In genomic region chr17:48992433-48992832, GRCh38 we compare ENCODE assay signal across 19 cellular contexts. TPM values are rescaled to one million over a fixed set of nuclear protein-coding genes. Genes with fewer than 3 reads are reported as not detected.
A peak's percentile ranks its signal among the peaks of the same experiment; 100 is the strongest.
DNase-seq lines count a peak whose midpoint lies in the region; ATAC-seq, FAIRE-seq and TF ChIP-seq lines count a peak whose summit lies in the region.
"Had no signal": no experiment of that assay in that cellular context is flagged by ENCODE, and none has a peak within 500 bp of the region (broad histone marks: within the 10 kb centered on the region; RNA-seq: fewer than 3 reads in every experiment).

No MANE protein-coding gene starts in this region.

- ATAC-seq in naive thymus-derived CD8-positive, alpha-beta T cell = no peak
- ATAC-seq: HepG2 had no signal

- H3K56ac ChIP-seq in H1 (replicated peaks; ENCODE audit: insufficient read length, low read depth, low read length) = no peak overlapping the region

- in situ Hi-C loops in KBM-7 (cut with MboI; ENCODE audit: low pct_unique_long_range_greater_than_20kb, low sequenced_read_pairs) = no loop called here

- H3K27ac ChIP-seq in H1 (ENCODE audit: low read depth, low read length) = no peak overlapping the region
- H3K27ac ChIP-seq: HL-60 had no signal

- no peak overlapping the region for H3K14ac ChIP-seq in H1 (ENCODE audit: insufficient read length)

- H3K4me1 Mint-ChIP-seq in nephron progenitor cell = peaks cover 63% of the 10 kb centered on the region
- H3K4me1 Mint-ChIP-seq in naive thymus-derived CD8-positive, alpha-beta T cell = peaks cover 11 to 19% (median 16%) of the 10 kb centered on the region in 4 donors

- TF ChIP-seq RAD21 in H1 (IDR thresholded peaks at IDR 0.05 in 1 of 2, conservative IDR thresholded peaks at IDR 0.05 in 1 of 2; ENCODE audit: low read depth in 2 of 2, low read length in 2 of 2) = no peak

- H3K9ac ChIP-seq in H1 (replicated peaks in 1 of 4; ENCODE audit: extremely low read depth in 1 of 4, low read depth in 3 of 4, low read length in 3 of 4) = no peak overlapping the region

- no peak overlapping the region for H2BK15ac ChIP-seq in H1 (ENCODE audit: low read length)

- H3K4me1 ChIP-seq in H1 (replicated peaks in 1 of 4; ENCODE audit: control insufficient read depth in 3 of 4, insufficient read depth in 4 of 4, low read length in 3 of 4) = peaks cover 0 to 12% (median 9%) of the 10 kb centered on the region in 4 experiments; a peak in 5 of 7 replicates
- H3K4me1 ChIP-seq: BE2C had no signal

- FAIRE-seq in H54 (lab: Jason Lieb, UNC) = peak; percentile 36
- peak; percentile 13 for FAIRE-seq in H1 (lab: Jason Lieb, UNC)
- FAIRE-seq: D721Med, HepG2 had no signal

- no peak overlapping the region for H2BK5ac ChIP-seq in H1 (ENCODE audit: low read depth, low read length)

- peaks cover 9% of the 10 kb centered on the region for H3K23me2 ChIP-seq in H1 (ENCODE audit: low read depth, low read length)

- H3K4me3 ChIP-seq in H1 (ENCODE audit: extremely low read depth in 1 of 4, insufficient read depth in 2 of 4, low read depth in 3 of 4, low read length in 4 of 4) = peak overlapping the region in 1 of 4 experiments; percentile 5; a peak in 1 of 8 replicates
- H3K4me3 ChIP-seq: HAP-1 had no signal

- H3K9me3 ChIP-seq in H1 (ENCODE audit: insufficient read depth in 2 of 2, low read depth in 1 of 2, low read length in 1 of 2) = no peaks in the 10 kb centered on the region
- H3K9me3 ChIP-seq: HAP-1 had no signal

- no peak overlapping the region for H4K91ac ChIP-seq in H1 (replicated peaks; ENCODE audit: insufficient read length, low read length)

- CTCF ChIA-PET in H1 (lab: Charles Lee; ENCODE audit: partially characterized antibody) = interaction anchor here (1.8 kb wide), 1 partner anchor 44 kb away, joined by 7 read pairs; no protein-coding TSS in a partner anchor

- H3K4me2 ChIP-seq in H1 (ENCODE audit: insufficient read depth in 1 of 2, low read depth in 2 of 2, low read length in 2 of 2) = no peak overlapping the region

- H2BK20ac ChIP-seq in H1 (ENCODE audit: low read length) = no peak overlapping the region

- no peaks in the 10 kb centered on the region for H3K9me3 Mint-ChIP-seq in nephron progenitor cell
- peaks cover 0 to 13% (median 0%) of the 10 kb centered on the region in 9 donors for H3K9me3 Mint-ChIP-seq in naive thymus-derived CD8-positive, alpha-beta T cell

- H2BK12ac ChIP-seq in H1 (ENCODE audit: low read depth, low read length) = no peak overlapping the region

- H3K27me3 ChIP-seq in H1 (replicated peaks in 1 of 4; ENCODE audit: control insufficient read depth in 3 of 4, extremely low read depth in 1 of 4, insufficient read depth in 3 of 4, low read length in 3 of 4) = no peaks in the 10 kb centered on the region; a peak in 1 of 7 replicates

- H4K20me1 ChIP-seq in H1 (replicated peaks in 1 of 2; ENCODE audit: control insufficient read depth in 1 of 2, insufficient read depth in 2 of 2, low read length in 2 of 2) = no peaks in the 10 kb centered on the region

- H4K5ac ChIP-seq in H1 (ENCODE audit: insufficient read length, low read depth, low read length) = peak overlapping the region; percentile 74

- H3K23ac ChIP-seq in H1 (ENCODE audit: insufficient read length) = no peak overlapping the region

- no peak overlapping the region for H2BK120ac ChIP-seq in H1 (replicated peaks; ENCODE audit: low read depth, low read length)

- TF ChIP-seq POLR2A in H54 (IDR thresholded peaks at IDR 0.05; ENCODE audit: low read depth, low read length) = no peak
- TF ChIP-seq POLR2A in H1 (IDR thresholded peaks at IDR 0.05; ENCODE audit: control extremely low read depth in 1 of 2, low read depth in 2 of 2, low read length in 2 of 2) = no peak

- no peaks in the 10 kb centered on the region for H3K36me3 Mint-ChIP-seq in nephron progenitor cell (ENCODE audit: low read depth)
- peaks cover 0 to 11% (median 0%) of the 10 kb centered on the region in 3 donors for H3K36me3 Mint-ChIP-seq in naive thymus-derived CD8-positive, alpha-beta T cell
- H3K36me3 Mint-ChIP-seq: CD4-positive, alpha-beta memory T cell had no signal

- H2AK5ac ChIP-seq in H1 (ENCODE audit: low read depth, low read length) = no peak overlapping the region

- POLR2A ChIA-PET in H1 (lab: Charles Lee; ENCODE audit: partially characterized antibody) = interaction anchor here (0.8 to 1.8 kb wide), 5 partner anchors 20 to 174 kb away, joined by 3 to 9 read pairs (median 3); partner anchors contain the start of genes SNF8 and UBE2Z
- POLR2A ChIA-PET in naive thymus-derived CD8-positive, alpha-beta T cell (lab: Charles Lee) = interaction anchor here (0.6 kb wide), 1 partner anchor 9 kb away, joined by 6 read pairs; no protein-coding TSS in a partner anchor

- H3K36me3 ChIP-seq in H1 (ENCODE audit: control insufficient read depth in 2 of 4, insufficient read depth in 4 of 4, low read length in 3 of 4) = no peaks in the 10 kb centered on the region
- H3K36me3 ChIP-seq: BE2C had no signal

- WGBS in H1 (ENCODE audit: extremely low coverage in 1 of 2, insufficient coverage in 1 of 2, insufficient read length in 1 of 2, insufficient replicate concordance in 2 of 2, low coverage in 1 of 2, low lambda C conversion rate in 2 of 2, missing lambda C conversion rate in 1 of 2), 2 experiments = 57% methylated on average over 2 of the region's 2 CpGs; no CpG with 5 or more reads in 1 of the 2 experiments

- H3K27ac Mint-ChIP-seq in nephron progenitor cell = peak overlapping the region; percentile 97
- no peak overlapping the region for H3K27ac Mint-ChIP-seq in naive thymus-derived CD8-positive, alpha-beta T cell
- H3K27ac Mint-ChIP-seq: CD4-positive, alpha-beta memory T cell had no signal

- H3K27me3 Mint-ChIP-seq in nephron progenitor cell (ENCODE audit: low read depth, poor library complexity) = peaks cover 3% of the 10 kb centered on the region
- H3K27me3 Mint-ChIP-seq in naive thymus-derived CD8-positive, alpha-beta T cell = peaks cover 34 to 86% (median 58%) of the 10 kb centered on the region in 5 donors

- no peak overlapping the region for H3K4ac ChIP-seq in H1 (replicated peaks; ENCODE audit: insufficient read length, low read depth, low read length)

- no peak for TF ChIP-seq EP300 in H1 (IDR thresholded peaks at IDR 0.05; ENCODE audit: borderline replicate concordance in 1 of 2, low read depth in 2 of 2, low read length in 2 of 2)

- H3K79me2 ChIP-seq in H1 (ENCODE audit: control insufficient read depth in 1 of 2, insufficient read depth in 2 of 2, low read length in 2 of 2) = peaks cover 0 to 6% of the 10 kb centered on the region in 2 experiments; a peak in 1 of 4 replicates

- DNase-seq in H54 (ENCODE audit: insufficient read length, low spot score) = no peak
- peak; percentile 36 for DNase-seq in KBM-7
- DNase-seq in H1 (ENCODE audit: low read depth in 1 of 2, low spot score in 2 of 2) = no peak
- no peak for DNase-seq in nephron progenitor cell
- no peak for DNase-seq in naive thymus-derived CD8-positive, alpha-beta T cell
- DNase-seq in GOT3 (lab: John Stamatoyannopoulos, UW) = no peak
- DNase-seq in stimulated activated CD4-positive, alpha-beta T cell treated with anti-CD3 and anti-CD28 coated beads, Interleukin-12 subunit alpha, Interleukin-12 subunit beta, amount 100 ng/mL, for 4 hours = no peak
- DNase-seq: BE2C; CD4-positive, alpha-beta memory T cell; Karpas-422; MM.1S; NCI-H1105; NCI-H187; NCI-H446 treated with DMSO at 0.1 percent for 48 hours; SIG-M5 had no signal

- H4K8ac ChIP-seq in H1 (ENCODE audit: extremely low read depth, insufficient read depth, low read length) = no peak overlapping the region

- H3K18ac ChIP-seq in H1 (ENCODE audit: extremely low read depth, low read length) = no peak overlapping the region

- H3K4me3 Mint-ChIP-seq in nephron progenitor cell = peak overlapping the region; percentile 71
- no peak overlapping the region for H3K4me3 Mint-ChIP-seq in naive thymus-derived CD8-positive, alpha-beta T cell
- H3K4me3 Mint-ChIP-seq: CD4-positive, alpha-beta memory T cell had no signal

- H2AFZ ChIP-seq in H1 (ENCODE audit: low read length) = no peak overlapping the region

- H3K79me1 ChIP-seq in H1 (ENCODE audit: low read depth, low read length) = no peaks in the 10 kb centered on the region

- no peak for TF ChIP-seq CTCF in H1 (IDR thresholded peaks at IDR 0.05; ENCODE audit: control extremely low read depth in 1 of 3, insufficient read depth in 1 of 3, low read depth in 1 of 3, low read length in 3 of 3)
- no peak for TF ChIP-seq CTCF in nephron progenitor cell (IDR thresholded peaks at IDR 0.05)

RNA-seq across cellular contexts. Expression of gene IGF2BP1, which starts 4.8 kb away (rescaled TPM):
- 487 and 513 TPM in 2 replicates for total RNA-seq in H1 (2021; fragmentation: NEBNext Ultra II Directional; extraction: Animal tissue kit (Norgen Biotek cat#: 25700))
- 41.6 and 92.2 TPM in 2 replicates for polyA plus RNA-seq in H1 (2011; rRNA removed)
- polyA plus RNA-seq in H1 (2011; cell fraction: cytosol; rRNA removed) = 61.5 TPM
- polyA plus RNA-seq in H1 (2011; cell fraction: nucleus; rRNA removed) = 133 TPM
- 99.0 to 129 TPM (median 117 TPM) in 4 replicates for polyA plus RNA-seq in H1 (2012, experiment 1 of 2)
- polyA plus RNA-seq in H1 (2012, experiment 2 of 2) = 51.1 TPM
- polyA plus RNA-seq in H1 (2013, experiment 1 of 2) = 101 TPM
- 103 TPM for polyA plus RNA-seq in H1 (2013, experiment 2 of 2)
- 125 and 134 TPM in 2 replicates for polyA minus RNA-seq in H1 (2011; rRNA and poly(A)+ RNA removed)
- polyA minus RNA-seq in H1 (2011; cell fraction: cytosol; rRNA and poly(A)+ RNA removed) = 145 TPM
- 95.5 TPM for polyA minus RNA-seq in H1 (2011; cell fraction: nucleus; rRNA and poly(A)+ RNA removed)
- total RNA-seq in naive thymus-derived CD8-positive, alpha-beta T cell = not detected
- not detected for polyA plus RNA-seq in naive thymus-derived CD8-positive, alpha-beta T cell
- total RNA-seq: CD4-positive, alpha-beta memory T cell had no signal
- polyA plus RNA-seq: CD4-positive, alpha-beta memory T cell had no signal

RNA-seq across cellular contexts. Expression of gene GIP, which starts 24.0 kb away (rescaled TPM):
- total RNA-seq in H1 (2021; fragmentation: NEBNext Ultra II Directional; extraction: Animal tissue kit (Norgen Biotek cat#: 25700)) = not detected in 2 replicates
- polyA plus RNA-seq in H1 (2011; rRNA removed) = 0.14 and 0.16 TPM in 2 replicates
- polyA plus RNA-seq in H1 (2011; cell fraction: cytosol; rRNA removed) = not detected
- polyA plus RNA-seq in H1 (2011; cell fraction: nucleus; rRNA removed) = not detected
- polyA plus RNA-seq in H1 (2012, experiment 1 of 2) = 0.29 to 0.34 TPM in 2 of 4 replicates, not detected in the others
- not detected for polyA plus RNA-seq in H1 (2012, experiment 2 of 2)
- 0.39 TPM for polyA plus RNA-seq in H1 (2013, experiment 1 of 2)
- 0.66 TPM for polyA plus RNA-seq in H1 (2013, experiment 2 of 2)
- 0.39 TPM in 1 of 2 replicates, not detected in the other for polyA minus RNA-seq in H1 (2011; rRNA and poly(A)+ RNA removed)
- not detected for polyA minus RNA-seq in H1 (2011; cell fraction: cytosol; rRNA and poly(A)+ RNA removed)
- not detected for polyA minus RNA-seq in H1 (2011; cell fraction: nucleus; rRNA and poly(A)+ RNA removed)
- total RNA-seq in naive thymus-derived CD8-positive, alpha-beta T cell = not detected
- polyA plus RNA-seq in naive thymus-derived CD8-positive, alpha-beta T cell = not detected
- total RNA-seq: CD4-positive, alpha-beta memory T cell had no signal
- polyA plus RNA-seq: CD4-positive, alpha-beta memory T cell had no signal

RNA-seq across cellular contexts. Expression of gene SNF8, which starts 47.8 kb away (rescaled TPM):
- 130 and 133 TPM in 2 replicates for total RNA-seq in H1 (2021; fragmentation: NEBNext Ultra II Directional; extraction: Animal tissue kit (Norgen Biotek cat#: 25700))
- polyA plus RNA-seq in H1 (2011; rRNA removed) = 132 and 134 TPM in 2 replicates
- 155 TPM for polyA plus RNA-seq in H1 (2011; cell fraction: cytosol; rRNA removed)
- polyA plus RNA-seq in H1 (2011; cell fraction: nucleus; rRNA removed) = 87.7 TPM
- polyA plus RNA-seq in H1 (2012, experiment 1 of 2) = 148 to 187 TPM (median 180 TPM) in 4 replicates
- 75.0 TPM for polyA plus RNA-seq in H1 (2012, experiment 2 of 2)
- polyA plus RNA-seq in H1 (2013, experiment 1 of 2) = 96.7 TPM
- 108 TPM for polyA plus RNA-seq in H1 (2013, experiment 2 of 2)
- polyA minus RNA-seq in H1 (2011; rRNA and poly(A)+ RNA removed) = 83.1 and 86.2 TPM in 2 replicates
- 56.1 TPM for polyA minus RNA-seq in H1 (2011; cell fraction: cytosol; rRNA and poly(A)+ RNA removed)
- polyA minus RNA-seq in H1 (2011; cell fraction: nucleus; rRNA and poly(A)+ RNA removed) = 38.1 TPM
- total RNA-seq in naive thymus-derived CD8-positive, alpha-beta T cell = 10 to 100 TPM; 57.1 to 63.7 TPM
- polyA plus RNA-seq in naive thymus-derived CD8-positive, alpha-beta T cell = 100 to 1,000 TPM; 104 to 110 (median 105) TPM

Comparison
In these comparisons a context has a peak if more than half of its experiments do, and no peak if none do; other contexts are left out.
1. RNA of gene IGF2BP1, which starts 4.8 kb away (total RNA-seq): 487 to 513 TPM in H1; not detected in naive thymus-derived CD8-positive, alpha-beta T cell; every median in the first group is over 100 times any median in the second.